Comparison of ENCODE assay signal across 1 cellular context in the genomic region with DNA sequence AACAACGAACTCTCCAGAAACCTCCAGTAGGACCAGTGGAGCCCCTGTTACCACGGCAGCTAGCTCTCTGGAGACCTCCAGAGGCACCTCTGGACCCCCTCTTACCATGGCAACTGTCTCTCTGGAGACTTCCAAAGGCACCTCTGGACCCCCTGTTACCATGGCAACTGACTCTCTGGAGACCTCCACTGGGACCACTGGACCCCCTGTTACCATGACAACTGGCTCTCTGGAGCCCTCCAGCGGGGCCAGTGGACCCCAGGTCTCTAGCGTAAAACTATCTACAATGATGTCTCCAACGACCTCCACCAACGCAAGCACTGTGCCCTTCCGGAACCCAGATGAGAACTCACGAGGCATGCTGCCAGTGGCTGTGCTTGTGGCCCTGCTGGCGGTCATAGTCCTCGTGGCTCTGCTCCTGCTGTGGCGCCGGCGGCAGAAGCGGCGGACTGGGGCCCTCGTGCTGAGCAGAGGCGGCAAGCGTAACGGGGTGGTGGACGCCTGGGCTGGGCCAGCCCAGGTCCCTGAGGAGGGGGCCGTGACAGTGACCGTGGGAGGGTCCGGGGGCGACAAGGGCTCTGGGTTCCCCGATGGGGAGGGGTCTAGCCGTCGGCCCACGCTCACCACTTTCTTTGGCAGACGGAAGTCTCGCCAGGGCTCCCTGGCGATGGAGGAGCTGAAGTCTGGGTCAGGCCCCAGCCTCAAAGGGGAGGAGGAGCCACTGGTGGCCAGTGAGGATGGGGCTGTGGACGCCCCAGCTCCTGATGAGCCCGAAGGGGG.
TF ChIP-seq lines count a peak whose summit lies in the region.

No MANE protein-coding gene starts in this region.

TF ChIP-seq in K562, 482 proteins besides CTCF, POLR2A, EP300 and RAD21 (continued from another document and continues in another):
- TF ChIP-seq NR3C1 (CRISPR knock-in tag; IDR thresholded peaks at IDR 0.05) (peak; percentile 74; the same call in 1 of the 2 replicates), ZNF217 (CRISPR knock-in tag; IDR thresholded peaks at IDR 0.05) (no peak), TEAD4 (IDR thresholded peaks at IDR 0.05; ENCODE audit: low read length) (no peak), TEAD4 (CRISPR knock-in tag; IDR thresholded peaks at IDR 0.05; ENCODE audit: borderline replicate concordance) (peak; percentile 63; the same call in 1 of the 2 replicates), MAZ (CRISPR knock-in tag; conservative IDR thresholded peaks at IDR 0.05 in 1 of 2, IDR thresholded peaks at IDR 0.05 in 1 of 2) (peak in 1 of 2 experiments; percentile 8; a peak in 1 of 4 replicates), ZHX1 (conservative IDR thresholded peaks at IDR 0.05; ENCODE audit: low read length) (no peak), CXXC5 (CRISPR knock-in tag; IDR thresholded peaks at IDR 0.05) (0 out of 2 replicates have a peak, but pooled peaks have one; percentile 26), CTBP1 (IDR thresholded peaks at IDR 0.05; ENCODE audit: borderline replicate concordance) (peak; percentile 47; the same call in 1 of the 2 replicates), ZNF695 (CRISPR knock-in tag; IDR thresholded peaks at IDR 0.05) (no peak), RBFOX2 (IDR thresholded peaks at IDR 0.05; ENCODE audit: low read depth, low read length) (peak; percentile 84), KDM1A (IDR thresholded peaks at IDR 0.05) (peak; percentile 65 to 70; a peak in 3 of 4 replicates), CREM (IDR thresholded peaks at IDR 0.05; ENCODE audit: low read depth) (0 out of 2 replicates have a peak, but pooled peaks have one; percentile 21), BACH1 (tag; IDR thresholded peaks at IDR 0.05) (no peak), FUS (optimal IDR thresholded peaks at IDR 0.05; ENCODE audit: low read depth, low read length) (no peak), FOXJ2 (tag; IDR thresholded peaks at IDR 0.05) (0 out of 2 replicates have a peak, but pooled peaks have one; percentile 10), STAT5B (CRISPR knock-in tag; IDR thresholded peaks at IDR 0.05) (no peak), NFYB (IDR thresholded peaks at IDR 0.05; ENCODE audit: extremely low read depth, insufficient read length) (no peak), KDM2B (CRISPR knock-in tag; IDR thresholded peaks at IDR 0.05) (0 out of 2 replicates have a peak, but pooled peaks have one; percentile 5), ETV6 (IDR thresholded peaks at IDR 0.05; ENCODE audit: borderline replicate concordance in 1 of 2, low read depth in 2 of 2, low read length in 1 of 2) (0 out of 4 replicates have a peak, but pooled peaks of 1 of the 2 experiments have one; percentile 22), ETV6 (CRISPR knock-in tag; IDR thresholded peaks at IDR 0.05; ENCODE audit: borderline replicate concordance) (no peak), CREB3 (tag; conservative IDR thresholded peaks at IDR 0.05; ENCODE audit: low read depth) (peak; percentile 49; the same call in 1 of the 2 replicates), SMAD4 (CRISPR knock-in tag; conservative IDR thresholded peaks at IDR 0.05) (0 out of 2 replicates have a peak, but pooled peaks have one; percentile 40), ARID4B (CRISPR knock-in tag; IDR thresholded peaks at IDR 0.05) (peak; percentile 79; the same call in 1 of the 2 replicates), RBM14 (IDR thresholded peaks at IDR 0.05; ENCODE audit: borderline replicate concordance, insufficient read depth, low read depth, low read length) (0 out of 2 replicates have a peak, but pooled peaks have one; percentile 39), L3MBTL2 (IDR thresholded peaks at IDR 0.05) (peak; percentile 86), NFATC3 (IDR thresholded peaks at IDR 0.05) (no peak), ZNF274 (IDR thresholded peaks at IDR 0.05; ENCODE audit: borderline replicate concordance, low read depth, low read length) (no peak), NR2C2 (CRISPR knock-in tag; IDR thresholded peaks at IDR 0.05) (no peak), NR2C2 (tag; IDR thresholded peaks at IDR 0.05) (no peak), ZNF584 (CRISPR knock-in tag; IDR thresholded peaks at IDR 0.05; ENCODE audit: low read depth) (no peak), HLTF (IDR thresholded peaks at IDR 0.05) (no peak), CSDE1 (IDR thresholded peaks at IDR 0.05) (peak in 1 of 2 experiments; percentile 97; a peak in 2 of 4 replicates), EGR1 (conservative IDR thresholded peaks at IDR 0.05) (peak; percentile 63), TRIM24 (IDR thresholded peaks at IDR 0.05) (no peak), ZNF212 (CRISPR knock-in tag; IDR thresholded peaks at IDR 0.05) (no peak)
- TF ChIP-seq, protein P1, sequence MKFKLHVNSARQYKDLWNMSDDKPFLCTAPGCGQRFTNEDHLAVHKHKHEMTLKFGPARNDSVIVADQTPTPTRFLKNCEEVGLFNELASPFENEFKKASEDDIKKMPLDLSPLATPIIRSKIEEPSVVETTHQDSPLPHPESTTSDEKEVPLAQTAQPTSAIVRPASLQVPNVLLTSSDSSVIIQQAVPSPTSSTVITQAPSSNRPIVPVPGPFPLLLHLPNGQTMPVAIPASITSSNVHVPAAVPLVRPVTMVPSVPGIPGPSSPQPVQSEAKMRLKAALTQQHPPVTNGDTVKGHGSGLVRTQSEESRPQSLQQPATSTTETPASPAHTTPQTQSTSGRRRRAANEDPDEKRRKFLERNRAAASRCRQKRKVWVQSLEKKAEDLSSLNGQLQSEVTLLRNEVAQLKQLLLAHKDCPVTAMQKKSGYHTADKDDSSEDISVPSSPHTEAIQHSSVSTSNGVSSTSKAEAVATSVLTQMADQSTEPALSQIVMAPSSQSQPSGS (CRISPR knock-in tag; IDR thresholded peaks at IDR 0.05), result no peak
- TF ChIP-seq, protein P2, sequence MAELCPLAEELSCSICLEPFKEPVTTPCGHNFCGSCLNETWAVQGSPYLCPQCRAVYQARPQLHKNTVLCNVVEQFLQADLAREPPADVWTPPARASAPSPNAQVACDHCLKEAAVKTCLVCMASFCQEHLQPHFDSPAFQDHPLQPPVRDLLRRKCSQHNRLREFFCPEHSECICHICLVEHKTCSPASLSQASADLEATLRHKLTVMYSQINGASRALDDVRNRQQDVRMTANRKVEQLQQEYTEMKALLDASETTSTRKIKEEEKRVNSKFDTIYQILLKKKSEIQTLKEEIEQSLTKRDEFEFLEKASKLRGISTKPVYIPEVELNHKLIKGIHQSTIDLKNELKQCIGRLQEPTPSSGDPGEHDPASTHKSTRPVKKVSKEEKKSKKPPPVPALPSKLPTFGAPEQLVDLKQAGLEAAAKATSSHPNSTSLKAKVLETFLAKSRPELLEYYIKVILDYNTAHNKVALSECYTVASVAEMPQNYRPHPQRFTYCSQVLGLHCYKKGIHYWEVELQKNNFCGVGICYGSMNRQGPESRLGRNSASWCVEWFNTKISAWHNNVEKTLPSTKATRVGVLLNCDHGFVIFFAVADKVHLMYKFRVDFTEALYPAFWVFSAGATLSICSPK (IDR thresholded peaks at IDR 0.05; ENCODE audit: borderline replicate concordance), result no peak
- TF ChIP-seq, protein P3, sequence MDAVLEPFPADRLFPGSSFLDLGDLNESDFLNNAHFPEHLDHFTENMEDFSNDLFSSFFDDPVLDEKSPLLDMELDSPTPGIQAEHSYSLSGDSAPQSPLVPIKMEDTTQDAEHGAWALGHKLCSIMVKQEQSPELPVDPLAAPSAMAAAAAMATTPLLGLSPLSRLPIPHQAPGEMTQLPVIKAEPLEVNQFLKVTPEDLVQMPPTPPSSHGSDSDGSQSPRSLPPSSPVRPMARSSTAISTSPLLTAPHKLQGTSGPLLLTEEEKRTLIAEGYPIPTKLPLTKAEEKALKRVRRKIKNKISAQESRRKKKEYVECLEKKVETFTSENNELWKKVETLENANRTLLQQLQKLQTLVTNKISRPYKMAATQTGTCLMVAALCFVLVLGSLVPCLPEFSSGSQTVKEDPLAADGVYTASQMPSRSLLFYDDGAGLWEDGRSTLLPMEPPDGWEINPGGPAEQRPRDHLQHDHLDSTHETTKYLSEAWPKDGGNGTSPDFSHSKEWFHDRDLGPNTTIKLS (IDR thresholded peaks at IDR 0.05; ENCODE audit: borderline replicate concordance, low read depth), result 0 out of 2 replicates have a peak, but pooled peaks have one; percentile 14
- TF ChIP-seq, protein P4, sequence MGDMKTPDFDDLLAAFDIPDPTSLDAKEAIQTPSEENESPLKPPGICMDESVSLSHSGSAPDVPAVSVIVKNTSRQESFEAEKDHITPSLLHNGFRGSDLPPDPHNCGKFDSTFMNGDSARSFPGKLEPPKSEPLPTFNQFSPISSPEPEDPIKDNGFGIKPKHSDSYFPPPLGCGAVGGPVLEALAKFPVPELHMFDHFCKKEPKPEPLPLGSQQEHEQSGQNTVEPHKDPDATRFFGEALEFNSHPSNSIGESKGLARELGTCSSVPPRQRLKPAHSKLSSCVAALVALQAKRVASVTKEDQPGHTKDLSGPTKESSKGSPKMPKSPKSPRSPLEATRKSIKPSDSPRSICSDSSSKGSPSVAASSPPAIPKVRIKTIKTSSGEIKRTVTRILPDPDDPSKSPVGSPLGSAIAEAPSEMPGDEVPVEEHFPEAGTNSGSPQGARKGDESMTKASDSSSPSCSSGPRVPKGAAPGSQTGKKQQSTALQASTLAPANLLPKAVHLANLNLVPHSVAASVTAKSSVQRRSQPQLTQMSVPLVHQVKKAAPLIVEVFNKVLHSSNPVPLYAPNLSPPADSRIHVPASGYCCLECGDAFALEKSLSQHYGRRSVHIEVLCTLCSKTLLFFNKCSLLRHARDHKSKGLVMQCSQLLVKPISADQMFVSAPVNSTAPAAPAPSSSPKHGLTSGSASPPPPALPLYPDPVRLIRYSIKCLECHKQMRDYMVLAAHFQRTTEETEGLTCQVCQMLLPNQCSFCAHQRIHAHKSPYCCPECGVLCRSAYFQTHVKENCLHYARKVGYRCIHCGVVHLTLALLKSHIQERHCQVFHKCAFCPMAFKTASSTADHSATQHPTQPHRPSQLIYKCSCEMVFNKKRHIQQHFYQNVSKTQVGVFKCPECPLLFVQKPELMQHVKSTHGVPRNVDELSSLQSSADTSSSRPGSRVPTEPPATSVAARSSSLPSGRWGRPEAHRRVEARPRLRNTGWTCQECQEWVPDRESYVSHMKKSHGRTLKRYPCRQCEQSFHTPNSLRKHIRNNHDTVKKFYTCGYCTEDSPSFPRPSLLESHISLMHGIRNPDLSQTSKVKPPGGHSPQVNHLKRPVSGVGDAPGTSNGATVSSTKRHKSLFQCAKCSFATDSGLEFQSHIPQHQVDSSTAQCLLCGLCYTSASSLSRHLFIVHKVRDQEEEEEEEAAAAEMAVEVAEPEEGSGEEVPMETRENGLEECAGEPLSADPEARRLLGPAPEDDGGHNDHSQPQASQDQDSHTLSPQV (IDR thresholded peaks at IDR 0.05), result peak; percentile 91
